Comparison of ENCODE assay signal across 9 cellular contexts in genomic region chr22:20436309-20437252, GRCh38. TPM values are rescaled to one million over a fixed set of nuclear protein-coding genes. Genes with fewer than 3 reads are reported as not detected.
DNase-seq lines count a peak whose midpoint lies in the region; ATAC-seq, FAIRE-seq and TF ChIP-seq lines count a peak whose summit lies in the region.
"Had no signal": no experiment of that assay in that cellular context is flagged by ENCODE, and none has a peak within 500 bp of the region (broad histone marks: within the 10 kb centered on the region; RNA-seq: fewer than 3 reads in every experiment).

No MANE protein-coding gene starts in this region.

- H3K27me3 Mint-ChIP-seq in CD4-positive, alpha-beta T cell, result peaks cover 55% of the 10 kb centered on the region
- H3K27me3 Mint-ChIP-seq in chondrocyte (ENCODE audit: low read depth), result no peaks in the 10 kb centered on the region
- peaks cover 36% of the 10 kb centered on the region for H3K27me3 Mint-ChIP-seq in memory B cell

- no peak overlapping the region for H3K27ac Mint-ChIP-seq in CD4-positive, alpha-beta T cell
- H3K27ac Mint-ChIP-seq in chondrocyte (ENCODE audit: unreplicated experiment) (peak overlapping the region; percentile 97), memory B cell (peak overlapping the region; percentile 90)

- peaks cover 11% of the 10 kb centered on the region for H3K36me3 Mint-ChIP-seq in CD4-positive, alpha-beta T cell (ENCODE audit: low read depth)
- H3K36me3 Mint-ChIP-seq in chondrocyte (ENCODE audit: low read depth) (peaks cover 2% of the 10 kb centered on the region), memory B cell (peaks cover 3% of the 10 kb centered on the region)

- no peak for TF ChIP-seq CTCF in CD4-positive, alpha-beta T cell (IDR thresholded peaks at IDR 0.05)
- TF ChIP-seq CTCF in chondrocyte (IDR thresholded peaks at IDR 0.05), result no peak

- FAIRE-seq in urothelium cell line (lab: Jason Lieb, UNC), result peak; percentile 35

- TF ChIP-seq RAD21 in Ishikawa (IDR thresholded peaks at IDR 0.05; ENCODE audit: low read depth), result no peak

- no peak for DNase-seq in CD4-positive, alpha-beta T cell
- DNase-seq in chondrocyte (ENCODE audit: low spot score) (peak; percentile 93), memory B cell (ENCODE audit: low spot score in 2 of 2) (peak in 1 of 2 donors; percentile 50), urothelium cell line (ENCODE audit: low spot score) (peak; percentile 82)

- H3K9me3 ChIP-seq in CD4-positive, alpha-beta T cell (ENCODE audit: control insufficient read depth, low read length), result no peaks in the 10 kb centered on the region

- peaks cover 48% of the 10 kb centered on the region for H3K27me3 ChIP-seq in CD4-positive, alpha-beta T cell (ENCODE audit: control insufficient read depth, insufficient read depth, low read length)

- no peaks in the 10 kb centered on the region for H3K9me3 Mint-ChIP-seq in CD4-positive, alpha-beta T cell
- H3K9me3 Mint-ChIP-seq in chondrocyte (ENCODE audit: low read depth) (no peaks in the 10 kb centered on the region), memory B cell (no peaks in the 10 kb centered on the region)

- peak overlapping the region; percentile 86 for H3K4me3 Mint-ChIP-seq in CD4-positive, alpha-beta T cell
- H3K4me3 Mint-ChIP-seq in chondrocyte (ENCODE audit: unreplicated experiment), result peak overlapping the region; percentile 99
- H3K4me3 Mint-ChIP-seq in memory B cell, result peak overlapping the region; percentile 89

- intact Hi-C loops in CD4-positive, alpha-beta T cell (cut with DNase I, micrococcal nuclease), result no loop called here

- POLR2A ChIA-PET in CD4-positive, alpha-beta T cell (lab: Charles Lee), result interaction anchor here (0.8 to 1.5 kb wide), 2 partner anchors 20 to 27 kb away, joined by 4 to 13 read pairs; no protein-coding TSS in a partner anchor

- CTCF ChIA-PET in CD4-positive, alpha-beta T cell (lab: Charles Lee), result no interaction called here

- peaks cover 22% of the 10 kb centered on the region for H3K4me1 Mint-ChIP-seq in CD4-positive, alpha-beta T cell (ENCODE audit: low read depth)
- peaks cover 49% of the 10 kb centered on the region for H3K4me1 Mint-ChIP-seq in chondrocyte (ENCODE audit: low read depth)
- H3K4me1 Mint-ChIP-seq in memory B cell, result peaks cover 22% of the 10 kb centered on the region

- TF ChIP-seq EP300 in Ishikawa (IDR thresholded peaks at IDR 0.05; ENCODE audit: borderline replicate concordance), result no peak

- peak; percentile 33 for ATAC-seq in CD4-positive, alpha-beta T cell (ENCODE audit: poor library complexity)
- ATAC-seq in memory B cell (ENCODE audit: low read depth), result peak; percentile 43
- ATAC-seq in GM19452 (IDR thresholded peaks at IDR 0.05; ENCODE audit: unreplicated experiment), result no peak
- no peak for ATAC-seq in GM19455 (IDR thresholded peaks at IDR 0.05; ENCODE audit: unreplicated experiment)
- ATAC-seq in HG02840 (IDR thresholded peaks at IDR 0.05; ENCODE audit: low FRiP score, unreplicated experiment), result no peak

- H3K27ac ChIP-seq in CD4-positive, alpha-beta T cell (ENCODE audit: low read depth, low read length), result no peak overlapping the region
- H3K27ac ChIP-seq: KMS-11 had no signal

TF ChIP-seq in Ishikawa, 13 proteins besides CTCF, POLR2A, EP300 and RAD21:
- TF ChIP-seq MAX (IDR thresholded peaks at IDR 0.05), result peak; percentile 1; the same call in 1 of the 2 replicates
- peak; percentile 11 for TF ChIP-seq ZBTB7A (IDR thresholded peaks at IDR 0.05; ENCODE audit: low read depth)
- TF ChIP-seq, protein P1, sequence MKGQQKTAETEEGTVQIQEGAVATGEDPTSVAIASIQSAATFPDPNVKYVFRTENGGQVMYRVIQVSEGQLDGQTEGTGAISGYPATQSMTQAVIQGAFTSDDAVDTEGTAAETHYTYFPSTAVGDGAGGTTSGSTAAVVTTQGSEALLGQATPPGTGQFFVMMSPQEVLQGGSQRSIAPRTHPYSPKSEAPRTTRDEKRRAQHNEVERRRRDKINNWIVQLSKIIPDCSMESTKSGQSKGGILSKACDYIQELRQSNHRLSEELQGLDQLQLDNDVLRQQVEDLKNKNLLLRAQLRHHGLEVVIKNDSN (IDR thresholded peaks at IDR 0.05), result no peak
- TF ChIP-seq TEAD4 (IDR thresholded peaks at IDR 0.05), result peak; percentile 31; the same call in 1 of the 2 replicates
- TF ChIP-seq REST (IDR thresholded peaks at IDR 0.05; ENCODE audit: low read depth), result no peak

RNA-seq across cellular contexts. Expression of gene SCARF2, which starts 1.0 kb away (rescaled TPM):
- total RNA-seq in CD4-positive, alpha-beta T cell, result 1 to 10 TPM; 2.5 to 3.1 TPM
- total RNA-seq in chondrocyte, result 56.5 to 88.8 TPM (median 86.5 TPM) in 3 replicates

RNA-seq across cellular contexts. Expression of gene ZNF74, which starts 42.6 kb away (rescaled TPM):
- 1 to 10 TPM; 1.7 to 2.3 TPM for total RNA-seq in CD4-positive, alpha-beta T cell
- total RNA-seq in chondrocyte, result 12.7 to 15.7 TPM (median 13.6 TPM) in 3 replicates

RNA-seq across cellular contexts. Expression of gene KLHL22, which starts 59.0 kb away (rescaled TPM):
- 10 to 100 TPM; 24.1 to 27.7 TPM for total RNA-seq in CD4-positive, alpha-beta T cell
- total RNA-seq in chondrocyte, result 37.3 to 49.3 TPM (median 37.7 TPM) in 3 replicates

Comparison
In these comparisons a context has a peak if more than half of its experiments do, and no peak if none do; other contexts are left out.
1. ATAC-seq: peak in CD4-positive, alpha-beta T cell (single experiment) and memory B cell (single experiment); none in GM19452 (single experiment), GM19455 (single experiment) and HG02840 (single experiment).
2. DNase-seq: peak in chondrocyte (single experiment) and urothelium cell line (single experiment); none in CD4-positive, alpha-beta T cell (0 of 10).
3. RNA of gene SCARF2, which starts 1.0 kb away (total RNA-seq): 56.5 to 88.8 TPM in chondrocyte; 2.5 to 3.1 TPM in CD4-positive, alpha-beta T cell; every median in the first group is over 10 times any median in the second.
4. Peak in every context shown above with its lines, with median percentiles within 50 percentile points of each other: H3K4me3 Mint-ChIP-seq.